ENCODE assay signal across 1 cellular context in the genomic region with DNA sequence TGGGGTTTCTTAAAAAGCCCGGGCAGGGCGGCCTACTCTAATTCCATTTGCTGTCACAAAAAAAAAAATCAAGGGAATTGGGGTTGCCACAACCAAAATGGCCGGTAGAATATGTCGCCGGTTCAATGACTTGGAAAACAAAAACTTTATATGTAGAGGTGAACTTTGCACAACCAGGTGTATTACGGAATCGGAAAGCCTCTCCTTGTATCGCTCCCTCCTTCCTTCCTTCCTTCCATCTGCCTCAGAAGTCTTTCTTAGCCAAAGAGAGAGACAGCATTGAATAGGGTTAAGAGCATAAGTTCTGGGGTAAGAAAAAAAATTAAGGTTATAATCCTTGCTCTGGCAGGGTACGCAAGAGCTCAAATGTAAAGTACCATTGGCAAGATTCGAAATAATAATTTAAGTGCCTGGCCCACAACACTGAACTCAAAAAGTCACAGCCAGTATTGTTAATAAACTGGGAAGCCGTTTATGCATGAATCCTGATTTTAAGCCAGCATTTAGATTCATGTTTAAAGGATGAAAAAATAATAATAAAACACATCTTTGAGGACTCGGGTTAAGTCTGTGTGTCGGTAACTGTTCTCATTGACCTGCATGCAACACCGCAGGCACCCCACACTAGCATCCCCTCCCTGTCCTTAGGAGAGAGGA.
TF ChIP-seq lines count a peak whose summit lies in the region.

No MANE protein-coding gene starts in this region.

TF ChIP-seq in HepG2, 621 proteins besides CTCF, POLR2A, EP300 and RAD21 (continued from another document):
- TF ChIP-seq, protein P1, sequence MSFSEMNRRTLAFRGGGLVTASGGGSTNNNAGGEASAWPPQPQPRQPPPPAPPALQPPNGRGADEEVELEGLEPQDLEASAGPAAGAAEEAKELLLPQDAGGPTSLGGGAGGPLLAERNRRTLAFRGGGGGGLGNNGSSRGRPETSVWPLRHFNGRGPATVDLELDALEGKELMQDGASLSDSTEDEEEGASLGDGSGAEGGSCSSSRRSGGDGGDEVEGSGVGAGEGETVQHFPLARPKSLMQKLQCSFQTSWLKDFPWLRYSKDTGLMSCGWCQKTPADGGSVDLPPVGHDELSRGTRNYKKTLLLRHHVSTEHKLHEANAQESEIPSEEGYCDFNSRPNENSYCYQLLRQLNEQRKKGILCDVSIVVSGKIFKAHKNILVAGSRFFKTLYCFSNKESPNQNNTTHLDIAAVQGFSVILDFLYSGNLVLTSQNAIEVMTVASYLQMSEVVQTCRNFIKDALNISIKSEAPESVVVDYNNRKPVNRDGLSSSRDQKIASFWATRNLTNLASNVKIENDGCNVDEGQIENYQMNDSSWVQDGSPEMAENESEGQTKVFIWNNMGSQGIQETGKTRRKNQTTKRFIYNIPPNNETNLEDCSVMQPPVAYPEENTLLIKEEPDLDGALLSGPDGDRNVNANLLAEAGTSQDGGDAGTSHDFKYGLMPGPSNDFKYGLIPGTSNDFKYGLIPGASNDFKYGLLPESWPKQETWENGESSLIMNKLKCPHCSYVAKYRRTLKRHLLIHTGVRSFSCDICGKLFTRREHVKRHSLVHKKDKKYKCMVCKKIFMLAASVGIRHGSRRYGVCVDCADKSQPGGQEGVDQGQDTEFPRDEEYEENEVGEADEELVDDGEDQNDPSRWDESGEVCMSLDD (CRISPR knock-in tag; IDR thresholded peaks at IDR 0.05; ENCODE audit: borderline replicate concordance), result no peak; the same call in 1 of the 2 replicates
- TF ChIP-seq LCORL (IDR thresholded peaks at IDR 0.05) (no peak), LCORL (CRISPR knock-in tag; IDR thresholded peaks at IDR 0.05) (no peak), ZNF550 (CRISPR knock-in tag; IDR thresholded peaks at IDR 0.05; ENCODE audit: borderline replicate concordance) (no peak), ZNF788 (CRISPR knock-in tag; IDR thresholded peaks at IDR 0.05; ENCODE audit: borderline replicate concordance) (no peak), KLF16 (CRISPR knock-in tag; IDR thresholded peaks at IDR 0.05) (no peak; a peak in 1 of 4 replicates)
